Comparison of ENCODE assay signal across 8 cellular contexts in genomic region chr4:41257257-41257900, GRCh38. TPM values are rescaled to one million over a fixed set of nuclear protein-coding genes. Genes with fewer than 3 reads are reported as not detected.
DNase-seq lines count a peak whose midpoint lies in the region; ATAC-seq and TF ChIP-seq lines count a peak whose summit lies in the region.

No MANE protein-coding gene starts in this region.

- peak overlapping the region; percentile 94 for H3K4me3 Mint-ChIP-seq in nephron progenitor cell

- H3K27ac ChIP-seq in upper lobe of left lung, result no peak overlapping the region

- peaks cover 28% of the 10 kb centered on the region for H3K4me1 Mint-ChIP-seq in nephron progenitor cell

- H3K27ac Mint-ChIP-seq in nephron progenitor cell, result no peak overlapping the region

- H3K27me3 Mint-ChIP-seq in nephron progenitor cell (ENCODE audit: low read depth, poor library complexity), result peaks cover 6% of the 10 kb centered on the region

- TF ChIP-seq EP300 in upper lobe of left lung (IDR thresholded peaks at IDR 0.05), result no peak

- peak; percentile 46 for ATAC-seq in GM21786 (IDR thresholded peaks at IDR 0.05; ENCODE audit: unreplicated experiment)
- ATAC-seq in upper lobe of left lung (ENCODE audit: low FRiP score in 2 of 2), result peak; percentile 72 to 92

- TF ChIP-seq CTCF in fibroblast of pulmonary artery (IDR thresholded peaks at IDR 0.05; ENCODE audit: low read length, missing control alignments), result no peak
- TF ChIP-seq CTCF in nephron progenitor cell (IDR thresholded peaks at IDR 0.05), result no peak
- peak in 1 of 6 experiments; percentile 11 for TF ChIP-seq CTCF in upper lobe of left lung (IDR thresholded peaks at IDR 0.05)

- H3K4me1 ChIP-seq in upper lobe of left lung, result peaks cover 16 to 19% (median 16%) of the 10 kb centered on the region in 4 donors

- H3K36me3 ChIP-seq in upper lobe of left lung, result no peaks in the 10 kb centered on the region

- H3K36me3 Mint-ChIP-seq in nephron progenitor cell (ENCODE audit: low read depth), result peaks cover 20% of the 10 kb centered on the region

- H3K9me3 Mint-ChIP-seq in nephron progenitor cell, result peaks cover 10% of the 10 kb centered on the region

- peaks cover 6 to 15% (median 13%) of the 10 kb centered on the region in 4 donors for H3K27me3 ChIP-seq in upper lobe of left lung

- H3K9me3 ChIP-seq in upper lobe of left lung, result no peaks in the 10 kb centered on the region

- WGBS in upper lobe of left lung, 2 donors, result 0 to 5% methylated on average over 1 to 35 of the region's 69 CpGs

- H3K4me3 ChIP-seq in fibroblast of pulmonary artery (replicated peaks; ENCODE audit: low read depth, low read length) (peak overlapping the region; percentile 67), upper lobe of left lung (peak overlapping the region; percentile 30 to 53 (median 49))

- no peak for TF ChIP-seq POLR2A in upper lobe of left lung (IDR thresholded peaks at IDR 0.05)

- peak; percentile 43 for DNase-seq in ELF-1 (ENCODE audit: low read depth, low spot score)
- peak; percentile 76 for DNase-seq in NCI-H128 (lab: John Stamatoyannopoulos, UW; ENCODE audit: unreplicated experiment)
- peak; percentile 33 for DNase-seq in activated T-cell treated with anti-CD3 and anti-CD28 coated beads for 48 hours (ENCODE audit: low read depth)
- peak; percentile 45 for DNase-seq in fibroblast of pulmonary artery (ENCODE audit: low read depth)
- DNase-seq in nephron progenitor cell, result peak; percentile 66
- peak in 1 of 2 donors; percentile 92 for DNase-seq in upper lobe of left lung
- DNase-seq in foreskin melanocyte, result no peak

RNA-seq across cellular contexts. Expression of gene UCHL1, which starts 0.7 kb away (rescaled TPM):
- 10 to 100 TPM in 1 of 6 donors, 1 to 10 TPM in 5; 2.4 to 10.8 (median 7.3) TPM for total RNA-seq in upper lobe of left lung

RNA-seq across cellular contexts. Expression of gene APBB2, which starts 43.0 kb away (rescaled TPM):
- 100 to 1,000 TPM in 4 of 6 donors, 10 to 100 TPM in 2; 69.5 to 168 (median 102) TPM for total RNA-seq in upper lobe of left lung
